Comparison of ENCODE assay signal across 1 cellular context in genomic region chr6:36516559-36516958, GRCh38.
A peak's percentile ranks its signal among the peaks of the same experiment; 100 is the strongest.
TF ChIP-seq lines count a peak whose summit lies in the region.

No MANE protein-coding gene starts in this region.

TF ChIP-seq in liver, 16 proteins besides CTCF, POLR2A, EP300 and RAD21 (continued from another document):
- TF ChIP-seq REST (IDR thresholded peaks at IDR 0.05), result no peak
- TF ChIP-seq JUND (IDR thresholded peaks at IDR 0.05), result no peak
- TF ChIP-seq FOXA2 (IDR thresholded peaks at IDR 0.05), result no peak
- TF ChIP-seq ZBTB33 (IDR thresholded peaks at IDR 0.05), result no peak
- no peak for TF ChIP-seq ATF3 (IDR thresholded peaks at IDR 0.05)
- TF ChIP-seq EGR1 (IDR thresholded peaks at IDR 0.05; ENCODE audit: low read depth in 2 of 2), result no peak
- no peak for TF ChIP-seq MAX (IDR thresholded peaks at IDR 0.05)
- TF ChIP-seq YY1 (IDR thresholded peaks at IDR 0.05), result peak; percentile 61
- TF ChIP-seq HNF4A (conservative IDR thresholded peaks at IDR 0.05), result peak; percentile 85 to 90
- peak; percentile 49 for TF ChIP-seq HNF4G (IDR thresholded peaks at IDR 0.05)
- TF ChIP-seq SP1 (IDR thresholded peaks at IDR 0.05), result peak; percentile 27
- no peak for TF ChIP-seq FOXA1 (IDR thresholded peaks at IDR 0.05)
- no peak for TF ChIP-seq RXRA (IDR thresholded peaks at IDR 0.05)
